ENCODE assay signal across 8 cellular contexts in the genomic region with DNA sequence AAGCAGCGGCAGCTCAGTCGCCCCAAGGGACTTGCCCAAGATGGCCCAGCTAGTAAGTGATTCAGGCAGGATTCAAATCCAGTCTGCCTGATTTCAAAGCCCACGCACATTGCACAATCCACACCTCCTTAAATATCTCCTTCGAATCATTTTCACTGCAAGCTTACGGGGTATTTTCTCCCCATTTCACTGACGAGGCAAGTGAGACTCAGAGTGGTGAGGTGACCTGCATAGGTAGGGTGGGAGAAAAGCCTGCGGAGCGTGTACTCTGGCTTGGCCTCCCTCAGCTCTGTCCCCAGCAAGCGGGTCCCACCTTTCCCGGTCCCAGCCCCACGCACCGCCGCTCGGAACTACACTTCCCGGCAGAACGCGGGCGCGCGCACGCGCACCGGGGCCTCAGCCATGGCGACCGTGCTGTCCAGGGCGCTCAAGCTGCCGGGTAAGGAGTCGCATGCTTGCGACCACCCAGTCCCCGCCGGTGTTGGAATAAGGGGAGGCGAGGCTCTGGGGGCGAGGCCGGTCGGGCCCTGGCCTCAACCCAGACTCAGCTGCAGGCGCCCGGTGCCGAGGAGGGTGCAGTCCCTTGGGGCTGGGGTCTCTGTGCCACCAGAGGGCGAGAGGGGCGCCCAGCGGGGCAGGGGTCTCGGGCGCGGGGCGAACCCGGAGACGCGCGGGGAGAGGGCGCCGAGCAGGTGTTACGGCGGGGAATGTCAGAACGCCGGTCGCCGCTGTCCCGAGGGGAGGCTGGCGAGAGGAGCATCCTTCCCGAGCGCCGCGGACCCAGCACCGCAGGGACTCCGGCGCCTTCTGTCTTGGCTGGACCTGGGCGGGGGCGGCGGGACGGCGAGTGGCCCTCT. TPM values are rescaled to one million over a fixed set of nuclear protein-coding genes. Genes with fewer than 3 reads are reported as not detected.
A peak's percentile ranks its signal among the peaks of the same experiment; 100 is the strongest.
DNase-seq lines count a peak whose midpoint lies in the region; ATAC-seq and TF ChIP-seq lines count a peak whose summit lies in the region.

A gene with protein sequence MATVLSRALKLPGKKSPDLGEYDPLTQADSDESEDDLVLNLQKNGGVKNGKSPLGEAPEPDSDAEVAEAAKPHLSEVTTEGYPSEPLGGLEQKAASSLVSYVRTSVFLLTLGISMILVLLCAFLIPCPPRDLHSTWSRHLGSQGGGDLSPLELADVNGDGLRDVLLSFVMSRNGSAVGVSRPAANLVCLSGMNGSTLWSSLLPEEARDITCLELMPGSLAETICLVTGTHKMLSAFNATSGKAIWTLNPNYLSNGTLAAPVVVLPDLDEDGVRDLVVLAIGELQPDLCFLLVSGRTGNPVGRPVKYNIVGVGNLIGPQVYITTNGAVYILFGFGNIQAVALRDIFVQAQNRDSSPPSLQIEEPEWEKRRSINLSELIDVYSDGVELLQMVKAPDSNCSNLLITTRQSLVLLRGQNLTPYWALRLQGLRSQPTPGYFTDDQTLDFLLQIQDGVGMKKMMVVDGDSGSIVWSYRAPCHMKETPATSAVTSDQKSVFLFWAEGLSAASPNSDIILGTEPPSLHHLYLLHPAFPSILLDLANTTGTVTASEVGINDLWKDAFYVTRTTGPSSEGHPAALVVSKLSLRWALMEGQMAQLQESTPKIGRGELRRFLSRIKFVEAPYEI (plus strand): TSS at position 380 of the 857 bp plus-strand sequence. CDS start 23 bp downstream, at position 403.

- H3K36me3 ChIP-seq in A673 (ENCODE audit: insufficient read depth, low read length, poor library complexity, severe bottlenecking) (no peaks in the 10 kb centered on the region), right lobe of liver (no peaks in the 10 kb centered on the region)

- no TSS peak for BruUV-seq in A673 (replicated peaks; lab: Mats Ljungman, UMichigan)

- POLR2A ChIA-PET in A673 (lab: Charles Lee; ENCODE audit: low non-redundant PET) = interaction anchor here (0.6 kb wide), 1 partner anchor 13 kb away, joined by 3 read pairs; no protein-coding TSS in a partner anchor

- CTCF ChIA-PET in A673 (lab: Charles Lee) = interaction anchor here (0.6 kb wide), 1 partner anchor 128 kb away, joined by 5 read pairs; no protein-coding TSS in a partner anchor

- peak within 1 kb of the TSS; percentile 64 for H3K27ac ChIP-seq in A673 (ENCODE audit: low read depth, low read length, poor library complexity, severe bottlenecking)
- H3K27ac ChIP-seq in right lobe of liver = peak within 1 kb of the TSS in 2 of 3 donors; percentile 45 to 70

- peak within 1 kb of the TSS; percentile 97 for H3K4me3 ChIP-seq in A673 (ENCODE audit: low read depth, low read length, poor library complexity, severe bottlenecking)
- peak within 1 kb of the TSS; percentile 99 to 100 (median 100) for H3K4me3 ChIP-seq in right lobe of liver

- TF ChIP-seq CTCF in A673 (conservative IDR thresholded peaks at IDR 0.05; ENCODE audit: low read depth, low read length) = peak; percentile 41; the same call in 1 of the 2 replicates
- TF ChIP-seq CTCF in right lobe of liver (IDR thresholded peaks at IDR 0.05) = peak in 1 of 4 donors; percentile 9

- H3K27me3 ChIP-seq in A673 (replicated peaks; ENCODE audit: insufficient read depth, low read depth, low read length, poor library complexity) (no peaks in the 10 kb centered on the region), right lobe of liver (no peaks in the 10 kb centered on the region)

- TF ChIP-seq POLR2A in right lobe of liver (IDR thresholded peaks at IDR 0.05) = peak; percentile 23

- H3K9me3 ChIP-seq in A673 (ENCODE audit: low read depth, low read length, poor library complexity, severe bottlenecking) = no peaks in the 10 kb centered on the region
- H3K9me3 ChIP-seq in right lobe of liver = no peaks in the 10 kb centered on the region

- H3K4me1 ChIP-seq in A673 (ENCODE audit: insufficient read depth, low read length, poor library complexity, severe bottlenecking) = peaks cover 7% of the 10 kb centered on the region
- peaks cover 0 to 15% (median 0%) of the 10 kb centered on the region in 4 donors for H3K4me1 ChIP-seq in right lobe of liver

- 16% methylated on average over 7 of the region's 71 CpGs for WGBS in right lobe of liver (ENCODE audit: insufficient coverage, low coverage, low lambda C conversion rate, missing lambda C conversion rate)

- ATAC-seq in GM18511 (IDR thresholded peaks at IDR 0.05; ENCODE audit: unreplicated experiment) (peak; percentile 93), HG03039 (IDR thresholded peaks at IDR 0.05; ENCODE audit: unreplicated experiment) (peak; percentile 81), right lobe of liver (peak; percentile 92 to 97 (median 93))

- DNase-seq in A673 (ENCODE audit: low spot score) (peak; percentile 86), NCI-H2227 treated with DMSO at 0.1 percent for 48 hours (lab: John Stamatoyannopoulos, UW) (peak; percentile 13), dermis blood vessel endothelial cell (peak; percentile 79), right lobe of liver (peak; percentile 81 to 83 (median 82))
- peak; percentile 46 to 64 for DNase-seq in activated CD4-positive, alpha-beta T cell treated with anti-CD3 and anti-CD28 coated beads, Interleukin-2, amount 50 U/mL, for 24 hours (ENCODE audit: low read depth in 1 of 2, low spot score in 1 of 2)
- DNase-seq in stimulated activated CD4-positive, alpha-beta T cell treated with anti-CD3 and anti-CD28 coated beads, Interleukin-4, amount 100 ng/mL, for 1 hour = peak; percentile 80

- intact Hi-C loops in A673 (cut with micrococcal nuclease; ENCODE audit: unreplicated experiment) (no loop called here), right lobe of liver (cut with DNase I) (no loop called here)

RNA-seq across cellular contexts. Expression of the gene that starts here (rescaled TPM):
- total RNA-seq in A673 (2021) (11.8 and 13.2 TPM in 2 replicates), dermis blood vessel endothelial cell (12.2 and 13.3 TPM in 2 replicates), right lobe of liver (1 to 10 TPM; 2.9 to 4.8 (median 3.2) TPM)

Comparison
In these comparisons a context has a peak if more than half of its experiments do, and no peak if none do; other contexts are left out.
1. Peak in every context shown above with its lines: DNase-seq, ATAC-seq, H3K4me3 ChIP-seq and H3K27ac ChIP-seq.
2. DNase-seq: peak in every context shown above with its lines; median percentile 86 in A673; 82 in right lobe of liver; 80 in stimulated activated CD4-positive, alpha-beta T cell treated with anti-CD3 and anti-CD28 coated beads, Interleukin-4, amount 100 ng/mL, for 1 hour; 79 in dermis blood vessel endothelial cell; 55 in activated CD4-positive, alpha-beta T cell treated with anti-CD3 and anti-CD28 coated beads, Interleukin-2, amount 50 U/mL, for 24 hours; 13 in NCI-H2227 treated with DMSO at 0.1 percent for 48 hours.